Comparison of ENCODE assay signal across 8 cellular contexts in genomic region chr3:48240711-48241491, GRCh38. TPM values are rescaled to one million over a fixed set of nuclear protein-coding genes. Genes with fewer than 3 reads are reported as not detected.
DNase-seq lines count a peak whose midpoint lies in the region; ATAC-seq and TF ChIP-seq lines count a peak whose summit lies in the region.

TSS of gene ZNF589 (plus strand) at chr3:48241104. CDS start at chr3:48241172, 68 bp downstream.

- no peaks in the 10 kb centered on the region for H3K9me3 ChIP-seq in AG04450 (ENCODE audit: control insufficient read depth, insufficient read depth, low read length)

- H3K4me3 ChIP-seq in AG04450 (ENCODE audit: low read depth, low read length): peak within 1 kb of the TSS; percentile 94
- H3K4me3 ChIP-seq in WI38 (ENCODE audit: low read depth, low read length): peak within 1 kb of the TSS; percentile 87
- H3K4me3 ChIP-seq in cardiac fibroblast (replicated peaks in 1 of 2; ENCODE audit: low read depth in 2 of 2, low read length in 2 of 2): peak within 1 kb of the TSS; percentile 76 to 90

- peak; percentile 63 for DNase-seq in AG04450 (ENCODE audit: low read depth, low spot score)
- peak; percentile 96 for DNase-seq in NCI-H2227 (lab: John Stamatoyannopoulos, UW; ENCODE audit: unreplicated experiment)
- DNase-seq in cardiac fibroblast (ENCODE audit: low read depth in 2 of 2): peak; percentile 93 to 94
- DNase-seq in inferior parietal cortex (ENCODE audit: extremely low spot score): peak; percentile 90
- DNase-seq in stimulated activated CD4-positive, alpha-beta T cell treated with anti-CD3 and anti-CD28 coated beads, Interleukin-12 subunit alpha, Interleukin-12 subunit beta, amount 100 ng/mL, for 48 hours (ENCODE audit: low read depth in 2 of 3, low spot score in 1 of 3): peak; percentile 87 to 97 (median 97)

- peak within 1 kb of the TSS; percentile 47 for H3K27ac ChIP-seq in AG04450 (ENCODE audit: low read depth, low read length)

- POLR2A ChIA-PET in AG04450 (lab: Yijun Ruan, JAX): interaction anchor here (0.8 to 1.6 kb wide), 5 partner anchors 25 to 206 kb away, joined by 3 to 6 read pairs (median 5); partner anchors contain the start of genes ATRIP and CDC25A

- ATAC-seq in GM18870 (IDR thresholded peaks at IDR 0.05; ENCODE audit: unreplicated experiment) (peak; percentile 82), HG03135 (IDR thresholded peaks at IDR 0.05; ENCODE audit: unreplicated experiment) (peak; percentile 94)

- H3K27me3 ChIP-seq in AG04450 (ENCODE audit: control insufficient read depth, insufficient read depth, low read length): no peaks in the 10 kb centered on the region

- CTCF ChIA-PET in AG04450 (lab: Charles Lee): interaction anchor here (0.5 to 2.2 kb wide), 6 partner anchors 40 to 720 kb away, joined by 3 to 13 read pairs (median 6); no protein-coding TSS in a partner anchor

- TF ChIP-seq CTCF in AG04450 (IDR thresholded peaks at IDR 0.05; ENCODE audit: low read depth, low read length) (peak; percentile 26; the same call in 1 of the 2 replicates), WI38 (IDR thresholded peaks at IDR 0.05; ENCODE audit: low read depth, low read length) (0 out of 2 replicates have a peak, but pooled peaks have one; percentile 1), cardiac fibroblast (IDR thresholded peaks at IDR 0.05; ENCODE audit: low read depth, low read length) (peak; percentile 25)

RNA-seq across cellular contexts. Expression of gene ZNF589, which starts in this region (rescaled TPM):
- polyA plus RNA-seq in AG04450 (2011; rRNA removed): 3.3 TPM in 2 replicates
- polyA minus RNA-seq in AG04450 (2011; rRNA and poly(A)+ RNA removed): 3.4 TPM in 2 replicates

Comparison
In these comparisons a context has a peak if more than half of its experiments do, and no peak if none do; other contexts are left out.
1. Peak in every context shown above with its lines: DNase-seq, ATAC-seq, H3K4me3 ChIP-seq and H3K27ac ChIP-seq.